In genomic region chr1:22971161-22972062, GRCh38 we compare ENCODE assay signal across 18 cellular contexts.
DNase-seq lines count a peak whose midpoint lies in the region; ATAC-seq and TF ChIP-seq lines count a peak whose summit lies in the region.
"Had no signal": no experiment of that assay in that cellular context is flagged by ENCODE, and none has a peak within 500 bp of the region (broad histone marks: within the 10 kb centered on the region; RNA-seq: fewer than 3 reads in every experiment).

No MANE protein-coding gene starts in this region.

- POLR2A ChIA-PET in HEK293 (lab: Yijun Ruan, JAX): interaction anchor here (0.6 kb wide), 1 partner anchor 373 kb away, joined by 3 read pairs; the partner anchor contains the start of gene HNRNPR

- peak; percentile 5 for DNase-seq in NCI-H2227 treated with DMSO at 0.1 percent for 48 hours (lab: John Stamatoyannopoulos, UW)
- peak; percentile 26 for DNase-seq in astrocyte of the hippocampus (ENCODE audit: low read depth, low spot score)
- DNase-seq in left kidney (ENCODE audit: low read depth, low spot score): peak; percentile 38
- no peak for DNase-seq in hippocampal formation (lab: John Stamatoyannopoulos, UW)
- DNase-seq in T-helper 2 cell treated with Interferon-gamma antibody and Interleukin-4, amounts not matched to agents 5 μg/mL and 100 μg/mL, for 36 hours (ENCODE audit: low spot score): no peak
- DNase-seq: activated B cell treated with CpG ODN at 0.5 μM for 24 hours; DND-41; heart left ventricle; KG1; naive thymus-derived CD4-positive, alpha-beta T cell; NCI-H1694 treated with DMSO at 0.1 percent for 48 hours; SK-N-SH had no signal

- no peak overlapping the region for H3K27ac ChIP-seq in HEK293 (ENCODE audit: extremely low read depth, low read depth, low read length)
- H3K27ac ChIP-seq: heart left ventricle, thoracic aorta had no signal

- no peak overlapping the region for H3K27ac Mint-ChIP-seq in T-helper 2 cell treated with Interferon-gamma antibody and Interleukin-4, amounts not matched to agents 5 μg/mL and 100 μg/mL, for 36 hours
- H3K27ac Mint-ChIP-seq: activated B cell treated with CpG ODN at 0.5 μM for 24 hours; activated naive CD4-positive, alpha-beta T cell treated with anti-CD3 and anti-CD28 coated beads, Interleukin-2, amount 50 U/mL, for 72 hours; naive thymus-derived CD4-positive, alpha-beta T cell had no signal

- H3K9me3 ChIP-seq in HEK293 (ENCODE audit: control insufficient read depth, insufficient read depth, low read depth, low read length): no peaks in the 10 kb centered on the region
- H3K9me3 ChIP-seq: HAP-1, SK-N-SH had no signal

- H3K36me3 ChIP-seq in HEK293 (ENCODE audit: control insufficient read depth in 2 of 2, insufficient read depth in 1 of 2, low read length in 2 of 2): no peaks in the 10 kb centered on the region
- H3K36me3 ChIP-seq: HAP-1, heart left ventricle, thoracic aorta had no signal

- H3K9me3 Mint-ChIP-seq in T-helper 2 cell treated with Interferon-gamma antibody and Interleukin-4, amounts not matched to agents 5 μg/mL and 100 μg/mL, for 36 hours: no peaks in the 10 kb centered on the region

- no peak for ATAC-seq in HG03280 (IDR thresholded peaks at IDR 0.05; ENCODE audit: unreplicated experiment)
- ATAC-seq: activated naive CD4-positive, alpha-beta T cell treated with anti-CD3 and anti-CD28 coated beads, Interleukin-2, amount 50 U/mL, for 72 hours; heart left ventricle; left lobe of liver; naive thymus-derived CD4-positive, alpha-beta T cell had no signal

- no peak for TF ChIP-seq CTCF in HEK293 (tag by site-specific recombination; IDR thresholded peaks at IDR 0.05)

- no peak overlapping the region for H3K4me3 ChIP-seq in HEK293 (ENCODE audit: low read depth, low read length)
- H3K4me3 ChIP-seq: HAP-1, heart left ventricle, thoracic aorta had no signal

- 0 out of 2 replicates have a peak, but pooled peaks cover 3% of the 10 kb centered on the region for H3K4me1 ChIP-seq in HEK293 (ENCODE audit: control insufficient read depth, insufficient read depth, low read length)
- H3K4me1 ChIP-seq: HAP-1, heart left ventricle had no signal

- CTCF ChIA-PET in HEK293 (lab: Yijun Ruan, JAX): interaction anchor here (0.7 to 5.7 kb wide), 8 partner anchors 7 to 575 kb away, joined by 3 to 52 read pairs (median 3); no protein-coding TSS in a partner anchor

- peaks cover 41% of the 10 kb centered on the region for H3K27me3 Mint-ChIP-seq in T-helper 2 cell treated with Interferon-gamma antibody and Interleukin-4, amounts not matched to agents 5 μg/mL and 100 μg/mL, for 36 hours (ENCODE audit: low read depth)

- no peaks in the 10 kb centered on the region for H3K4me1 Mint-ChIP-seq in T-helper 2 cell treated with Interferon-gamma antibody and Interleukin-4, amounts not matched to agents 5 μg/mL and 100 μg/mL, for 36 hours (ENCODE audit: low read depth)
- H3K4me1 Mint-ChIP-seq: activated B cell treated with CpG ODN at 0.5 μM for 24 hours; naive thymus-derived CD4-positive, alpha-beta T cell had no signal

- H3K36me3 Mint-ChIP-seq in T-helper 2 cell treated with Interferon-gamma antibody and Interleukin-4, amounts not matched to agents 5 μg/mL and 100 μg/mL, for 36 hours (ENCODE audit: low read depth): no peaks in the 10 kb centered on the region

- no peak overlapping the region for H3K4me3 Mint-ChIP-seq in T-helper 2 cell treated with Interferon-gamma antibody and Interleukin-4, amounts not matched to agents 5 μg/mL and 100 μg/mL, for 36 hours
- H3K4me3 Mint-ChIP-seq: activated B cell treated with CpG ODN at 0.5 μM for 24 hours; naive thymus-derived CD4-positive, alpha-beta T cell had no signal

TF ChIP-seq in HEK293, 187 proteins besides CTCF, POLR2A, EP300 and RAD21 (continues in another document):
- TF ChIP-seq SP7 (tag by site-specific recombination; IDR thresholded peaks at IDR 0.05): no peak
- no peak for TF ChIP-seq ZBTB6 (tag by site-specific recombination; IDR thresholded peaks at IDR 0.05)
- no peak for TF ChIP-seq ZBTB7A (tag by site-specific recombination; IDR thresholded peaks at IDR 0.05; ENCODE audit: low read depth)
- TF ChIP-seq ZNF548 (tag by site-specific recombination; IDR thresholded peaks at IDR 0.05): no peak
- no peak for TF ChIP-seq ZSCAN18 (tag by site-specific recombination; IDR thresholded peaks at IDR 0.05)
- TF ChIP-seq PRDM10 (tag by site-specific recombination; IDR thresholded peaks at IDR 0.05): no peak; the same call in 1 of the 2 replicates
- no peak for TF ChIP-seq ZBTB26 (tag by site-specific recombination; optimal IDR thresholded peaks at IDR 0.05)
- no peak for TF ChIP-seq ZNF155 (tag by site-specific recombination; IDR thresholded peaks at IDR 0.05)
- TF ChIP-seq ZNF449 (tag by site-specific recombination; IDR thresholded peaks at IDR 0.05): no peak
- no peak for TF ChIP-seq SCRT1 (tag by site-specific recombination; IDR thresholded peaks at IDR 0.05; ENCODE audit: borderline replicate concordance)
- TF ChIP-seq ZNF426 (tag by site-specific recombination; IDR thresholded peaks at IDR 0.05): no peak
- 0 out of 2 replicates have a peak, but pooled peaks have one; percentile 25 for TF ChIP-seq ZNF366 (tag by site-specific recombination; conservative IDR thresholded peaks at IDR 0.05)
- TF ChIP-seq PRDM1 (tag by site-specific recombination; IDR thresholded peaks at IDR 0.05): no peak
- TF ChIP-seq ZNF600 (tag by site-specific recombination; IDR thresholded peaks at IDR 0.05): peak; percentile 89

Comparison
In these comparisons a context has a peak if more than half of its experiments do, and no peak if none do; other contexts are left out.
1. DNase-seq: peak in NCI-H2227 treated with DMSO at 0.1 percent for 48 hours (single experiment), astrocyte of the hippocampus (single experiment) and left kidney (single experiment); none in hippocampal formation (0 of 2) and T-helper 2 cell treated with Interferon-gamma antibody and Interleukin-4, amounts not matched to agents 5 μg/mL and 100 μg/mL, for 36 hours (single experiment).